In the genomic region with DNA sequence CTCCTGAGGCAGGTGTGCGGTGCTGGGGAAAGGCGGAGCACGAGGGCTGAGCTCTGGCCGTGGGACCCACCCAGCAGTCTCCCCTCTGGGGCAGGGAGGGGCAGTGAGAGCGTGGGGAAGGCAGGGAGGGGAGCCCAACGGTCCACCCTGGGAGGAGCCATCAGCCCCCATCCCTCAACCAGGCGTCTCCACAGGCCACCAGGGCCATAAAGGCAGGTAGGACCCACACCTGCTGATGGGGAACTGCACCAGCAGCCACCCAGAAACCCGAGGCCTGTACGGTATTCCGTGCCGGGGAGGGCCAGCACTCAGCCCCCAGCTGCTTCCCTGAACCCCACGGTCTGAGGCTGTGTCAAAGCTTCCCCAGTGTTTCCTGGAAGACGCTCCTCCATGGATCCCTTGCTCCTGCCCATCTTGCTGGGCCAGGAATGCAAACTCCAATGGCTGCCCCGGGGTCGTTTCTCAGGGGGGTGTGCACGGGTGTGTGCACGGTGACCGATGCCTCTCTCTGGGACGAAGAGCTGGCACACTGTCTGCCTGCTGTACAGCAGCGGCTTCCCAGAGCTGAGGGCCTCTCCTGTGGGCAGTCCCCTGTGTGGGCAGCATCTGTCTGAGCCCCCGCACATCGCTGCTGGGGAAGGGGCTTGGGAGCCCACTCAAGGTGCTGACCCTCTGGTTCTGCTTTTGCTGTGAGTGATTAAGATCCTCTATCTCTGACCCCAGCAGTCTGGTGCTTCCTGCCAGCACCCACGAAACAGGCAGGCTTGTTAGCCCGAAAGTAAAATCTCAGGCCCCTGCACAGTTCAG, we compare ENCODE assay signal across 1 cellular context.
TF ChIP-seq lines count a peak whose summit lies in the region.

No MANE protein-coding gene starts in this region.

TF ChIP-seq in GM23338, 12 proteins besides CTCF, POLR2A, EP300 and RAD21 (continued from another document):
- TF ChIP-seq, protein P1, sequence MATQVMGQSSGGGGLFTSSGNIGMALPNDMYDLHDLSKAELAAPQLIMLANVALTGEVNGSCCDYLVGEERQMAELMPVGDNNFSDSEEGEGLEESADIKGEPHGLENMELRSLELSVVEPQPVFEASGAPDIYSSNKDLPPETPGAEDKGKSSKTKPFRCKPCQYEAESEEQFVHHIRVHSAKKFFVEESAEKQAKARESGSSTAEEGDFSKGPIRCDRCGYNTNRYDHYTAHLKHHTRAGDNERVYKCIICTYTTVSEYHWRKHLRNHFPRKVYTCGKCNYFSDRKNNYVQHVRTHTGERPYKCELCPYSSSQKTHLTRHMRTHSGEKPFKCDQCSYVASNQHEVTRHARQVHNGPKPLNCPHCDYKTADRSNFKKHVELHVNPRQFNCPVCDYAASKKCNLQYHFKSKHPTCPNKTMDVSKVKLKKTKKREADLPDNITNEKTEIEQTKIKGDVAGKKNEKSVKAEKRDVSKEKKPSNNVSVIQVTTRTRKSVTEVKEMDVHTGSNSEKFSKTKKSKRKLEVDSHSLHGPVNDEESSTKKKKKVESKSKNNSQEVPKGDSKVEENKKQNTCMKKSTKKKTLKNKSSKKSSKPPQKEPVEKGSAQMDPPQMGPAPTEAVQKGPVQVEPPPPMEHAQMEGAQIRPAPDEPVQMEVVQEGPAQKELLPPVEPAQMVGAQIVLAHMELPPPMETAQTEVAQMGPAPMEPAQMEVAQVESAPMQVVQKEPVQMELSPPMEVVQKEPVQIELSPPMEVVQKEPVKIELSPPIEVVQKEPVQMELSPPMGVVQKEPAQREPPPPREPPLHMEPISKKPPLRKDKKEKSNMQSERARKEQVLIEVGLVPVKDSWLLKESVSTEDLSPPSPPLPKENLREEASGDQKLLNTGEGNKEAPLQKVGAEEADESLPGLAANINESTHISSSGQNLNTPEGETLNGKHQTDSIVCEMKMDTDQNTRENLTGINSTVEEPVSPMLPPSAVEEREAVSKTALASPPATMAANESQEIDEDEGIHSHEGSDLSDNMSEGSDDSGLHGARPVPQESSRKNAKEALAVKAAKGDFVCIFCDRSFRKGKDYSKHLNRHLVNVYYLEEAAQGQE (IDR thresholded peaks at IDR 0.05; ENCODE audit: unreplicated experiment) = no peak
- TF ChIP-seq CREB1 (CRISPR knock-in tag; IDR thresholded peaks at IDR 0.05; ENCODE audit: low read depth) (no peak), NANOG (IDR thresholded peaks at IDR 0.05; ENCODE audit: borderline replicate concordance) (no peak), STAT1 (IDR thresholded peaks at IDR 0.05; ENCODE audit: unreplicated experiment) (no peak), JUNB (IDR thresholded peaks at IDR 0.05; ENCODE audit: unreplicated experiment) (no peak), EZH2phosphoT487 (IDR thresholded peaks at IDR 0.05; ENCODE audit: unreplicated experiment) (no peak), ZNF114 (CRISPR knock-in tag; IDR thresholded peaks at IDR 0.05) (no peak), ZNF331 (CRISPR knock-in tag; IDR thresholded peaks at IDR 0.05; ENCODE audit: low read depth) (no peak)
- TF ChIP-seq, protein P2, sequence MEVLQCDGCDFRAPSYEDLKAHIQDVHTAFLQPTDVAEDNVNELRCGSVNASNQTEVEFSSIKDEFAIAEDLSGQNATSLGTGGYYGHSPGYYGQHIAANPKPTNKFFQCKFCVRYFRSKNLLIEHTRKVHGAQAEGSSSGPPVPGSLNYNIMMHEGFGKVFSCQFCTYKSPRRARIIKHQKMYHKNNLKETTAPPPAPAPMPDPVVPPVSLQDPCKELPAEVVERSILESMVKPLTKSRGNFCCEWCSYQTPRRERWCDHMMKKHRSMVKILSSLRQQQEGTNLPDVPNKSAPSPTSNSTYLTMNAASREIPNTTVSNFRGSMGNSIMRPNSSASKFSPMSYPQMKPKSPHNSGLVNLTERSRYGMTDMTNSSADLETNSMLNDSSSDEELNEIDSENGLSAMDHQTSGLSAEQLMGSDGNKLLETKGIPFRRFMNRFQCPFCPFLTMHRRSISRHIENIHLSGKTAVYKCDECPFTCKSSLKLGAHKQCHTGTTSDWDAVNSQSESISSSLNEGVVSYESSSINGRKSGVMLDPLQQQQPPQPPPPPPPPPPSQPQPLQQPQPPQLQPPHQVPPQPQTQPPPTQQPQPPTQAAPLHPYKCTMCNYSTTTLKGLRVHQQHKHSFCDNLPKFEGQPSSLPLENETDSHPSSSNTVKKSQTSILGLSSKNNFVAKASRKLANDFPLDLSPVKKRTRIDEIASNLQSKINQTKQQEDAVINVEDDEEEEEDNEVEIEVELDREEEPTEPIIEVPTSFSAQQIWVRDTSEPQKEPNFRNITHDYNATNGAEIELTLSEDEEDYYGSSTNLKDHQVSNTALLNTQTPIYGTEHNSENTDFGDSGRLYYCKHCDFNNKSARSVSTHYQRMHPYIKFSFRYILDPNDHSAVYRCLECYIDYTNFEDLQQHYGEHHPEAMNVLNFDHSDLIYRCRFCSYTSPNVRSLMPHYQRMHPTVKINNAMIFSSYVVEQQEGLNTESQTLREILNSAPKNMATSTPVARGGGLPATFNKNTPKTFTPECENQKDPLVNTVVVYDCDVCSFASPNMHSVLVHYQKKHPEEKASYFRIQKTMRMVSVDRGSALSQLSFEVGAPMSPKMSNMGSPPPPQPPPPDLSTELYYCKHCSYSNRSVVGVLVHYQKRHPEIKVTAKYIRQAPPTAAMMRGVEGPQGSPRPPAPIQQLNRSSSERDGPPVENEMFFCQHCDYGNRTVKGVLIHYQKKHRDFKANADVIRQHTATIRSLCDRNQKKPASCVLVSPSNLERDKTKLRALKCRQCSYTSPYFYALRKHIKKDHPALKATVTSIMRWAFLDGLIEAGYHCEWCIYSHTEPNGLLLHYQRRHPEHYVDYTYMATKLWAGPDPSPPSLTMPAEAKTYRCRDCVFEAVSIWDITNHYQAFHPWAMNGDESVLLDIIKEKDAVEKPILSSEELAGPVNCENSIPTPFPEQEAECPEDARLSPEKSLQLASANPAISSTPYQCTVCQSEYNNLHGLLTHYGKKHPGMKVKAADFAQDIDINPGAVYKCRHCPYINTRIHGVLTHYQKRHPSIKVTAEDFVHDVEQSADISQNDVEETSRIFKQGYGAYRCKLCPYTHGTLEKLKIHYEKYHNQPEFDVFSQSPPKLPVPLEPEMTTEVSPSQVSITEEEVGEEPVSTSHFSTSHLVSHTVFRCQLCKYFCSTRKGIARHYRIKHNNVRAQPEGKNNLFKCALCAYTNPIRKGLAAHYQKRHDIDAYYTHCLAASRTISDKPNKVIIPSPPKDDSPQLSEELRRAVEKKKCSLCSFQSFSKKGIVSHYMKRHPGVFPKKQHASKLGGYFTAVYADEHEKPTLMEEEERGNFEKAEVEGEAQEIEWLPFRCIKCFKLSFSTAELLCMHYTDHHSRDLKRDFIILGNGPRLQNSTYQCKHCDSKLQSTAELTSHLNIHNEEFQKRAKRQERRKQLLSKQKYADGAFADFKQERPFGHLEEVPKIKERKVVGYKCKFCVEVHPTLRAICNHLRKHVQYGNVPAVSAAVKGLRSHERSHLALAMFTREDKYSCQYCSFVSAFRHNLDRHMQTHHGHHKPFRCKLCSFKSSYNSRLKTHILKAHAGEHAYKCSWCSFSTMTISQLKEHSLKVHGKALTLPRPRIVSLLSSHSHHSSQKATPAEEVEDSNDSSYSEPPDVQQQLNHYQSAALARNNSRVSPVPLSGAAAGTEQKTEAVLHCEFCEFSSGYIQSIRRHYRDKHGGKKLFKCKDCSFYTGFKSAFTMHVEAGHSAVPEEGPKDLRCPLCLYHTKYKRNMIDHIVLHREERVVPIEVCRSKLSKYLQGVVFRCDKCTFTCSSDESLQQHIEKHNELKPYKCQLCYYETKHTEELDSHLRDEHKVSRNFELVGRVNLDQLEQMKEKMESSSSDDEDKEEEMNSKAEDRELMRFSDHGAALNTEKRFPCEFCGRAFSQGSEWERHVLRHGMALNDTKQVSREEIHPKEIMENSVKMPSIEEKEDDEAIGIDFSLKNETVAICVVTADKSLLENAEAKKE (CRISPR knock-in tag; IDR thresholded peaks at IDR 0.05) = no peak
